In genomic region chr3:160565442-160566403, GRCh38 we compare ENCODE assay signal across 1 cellular context.
A peak's percentile ranks its signal among the peaks of the same experiment; 100 is the strongest.
TF ChIP-seq lines count a peak whose summit lies in the region.

TSS of gene KPNA4 (minus strand) at chr3:160565571. CDS start at chr3:160565282, 289 bp downstream.

TF ChIP-seq in HepG2, 621 proteins besides CTCF, POLR2A, EP300 and RAD21 (continued from another document and continues in another):
- TF ChIP-seq HMGXB3 (CRISPR knock-in tag; IDR thresholded peaks at IDR 0.05; ENCODE audit: borderline replicate concordance) = peak; percentile 99
- no peak for TF ChIP-seq NFE2L1 (CRISPR knock-in tag; IDR thresholded peaks at IDR 0.05; ENCODE audit: borderline replicate concordance)
- no peak for TF ChIP-seq ZNF839 (CRISPR knock-in tag; IDR thresholded peaks at IDR 0.05; ENCODE audit: borderline replicate concordance)
- peak; percentile 62; the same call in 1 of the 2 replicates for TF ChIP-seq KDM3A (CRISPR knock-in tag; IDR thresholded peaks at IDR 0.05; ENCODE audit: low read depth)
- no peak for TF ChIP-seq ZNF7 (CRISPR knock-in tag; IDR thresholded peaks at IDR 0.05)
- no peak for TF ChIP-seq ZSCAN22 (CRISPR knock-in tag; IDR thresholded peaks at IDR 0.05)
- TF ChIP-seq CHD4 (IDR thresholded peaks at IDR 0.05; ENCODE audit: borderline replicate concordance, low read length) = no peak
- TF ChIP-seq KDM6A (CRISPR knock-in tag; IDR thresholded peaks at IDR 0.05; ENCODE audit: low read depth) = no peak
- no peak for TF ChIP-seq ATF2 (CRISPR knock-in tag; IDR thresholded peaks at IDR 0.05)
- TF ChIP-seq ZBTB33 (CRISPR knock-in tag; IDR thresholded peaks at IDR 0.05) = no peak
- peak; percentile 74 for TF ChIP-seq SALL1 (CRISPR knock-in tag; IDR thresholded peaks at IDR 0.05)
- no peak for TF ChIP-seq MLXIP (CRISPR knock-in tag; IDR thresholded peaks at IDR 0.05; ENCODE audit: borderline replicate concordance)
- TF ChIP-seq ELF4 (CRISPR knock-in tag; IDR thresholded peaks at IDR 0.05; ENCODE audit: borderline replicate concordance) = 0 out of 2 replicates have a peak, but pooled peaks have one; percentile 78
- no peak for TF ChIP-seq PHB2 (IDR thresholded peaks at IDR 0.05; ENCODE audit: partially characterized antibody)
- no peak for TF ChIP-seq RORA (CRISPR knock-in tag; IDR thresholded peaks at IDR 0.05)
- no peak for TF ChIP-seq SIN3B (IDR thresholded peaks at IDR 0.05; ENCODE audit: low read length)
- peak; percentile 64; the same call in 1 of the 2 replicates for TF ChIP-seq ETV5 (CRISPR knock-in tag; IDR thresholded peaks at IDR 0.05; ENCODE audit: borderline replicate concordance)
- TF ChIP-seq ZNF281 (CRISPR knock-in tag; IDR thresholded peaks at IDR 0.05; ENCODE audit: borderline replicate concordance) = no peak
- no peak; the same call in 1 of the 2 replicates for TF ChIP-seq GTF2F1 (IDR thresholded peaks at IDR 0.05; ENCODE audit: low read length)
- peak; percentile 72 for TF ChIP-seq ZNF501 (CRISPR knock-in tag; IDR thresholded peaks at IDR 0.05)
- peak; percentile 3; the same call in 1 of the 2 replicates for TF ChIP-seq HES4 (CRISPR knock-in tag; IDR thresholded peaks at IDR 0.05; ENCODE audit: borderline replicate concordance)
- peak; percentile 56; the same call in 1 of the 2 replicates for TF ChIP-seq PATZ1 (CRISPR knock-in tag; IDR thresholded peaks at IDR 0.05)
- TF ChIP-seq ZBTB7B (CRISPR knock-in tag; IDR thresholded peaks at IDR 0.05) = peak; percentile 44; the same call in 1 of the 2 replicates
- peak; percentile 81 for TF ChIP-seq KMT2B (CRISPR knock-in tag; IDR thresholded peaks at IDR 0.05)
- TF ChIP-seq ZNF792 (CRISPR knock-in tag; IDR thresholded peaks at IDR 0.05) = no peak
- no peak for TF ChIP-seq ZNF276 (CRISPR knock-in tag; IDR thresholded peaks at IDR 0.05; ENCODE audit: low read depth)
- TF ChIP-seq ZNF746 (CRISPR knock-in tag; IDR thresholded peaks at IDR 0.05) = 0 out of 2 replicates have a peak, but pooled peaks have one; percentile 18
- TF ChIP-seq ZNF784 (CRISPR knock-in tag; IDR thresholded peaks at IDR 0.05; ENCODE audit: borderline replicate concordance) = peak; percentile 91
- peak; percentile 74; the same call in 1 of the 2 replicates for TF ChIP-seq ZNF337 (CRISPR knock-in tag; IDR thresholded peaks at IDR 0.05; ENCODE audit: borderline replicate concordance, low read depth)
- no peak for TF ChIP-seq ZFP36L1 (CRISPR knock-in tag; IDR thresholded peaks at IDR 0.05)
- no peak for TF ChIP-seq SMAD1 (CRISPR knock-in tag; IDR thresholded peaks at IDR 0.05; ENCODE audit: borderline replicate concordance, low read depth)
- TF ChIP-seq ZNF713 (CRISPR knock-in tag; IDR thresholded peaks at IDR 0.05) = no peak
- peak; percentile 69 for TF ChIP-seq POLR2AphosphoS5 (IDR thresholded peaks at IDR 0.05; ENCODE audit: low read depth, low read length)
- 0 out of 2 replicates have a peak, but pooled peaks have one; percentile 21 for TF ChIP-seq ZSCAN12 (CRISPR knock-in tag; IDR thresholded peaks at IDR 0.05)
- no peak for TF ChIP-seq REXO4 (CRISPR knock-in tag; IDR thresholded peaks at IDR 0.05; ENCODE audit: borderline replicate concordance)
- TF ChIP-seq GMEB2 (CRISPR knock-in tag; IDR thresholded peaks at IDR 0.05; ENCODE audit: low read depth) = no peak
- no peak for TF ChIP-seq U2AF2 (IDR thresholded peaks at IDR 0.05; ENCODE audit: low read depth, low read length)
